Comparison of ENCODE assay signal across 10 cellular contexts in genomic region chr3:43162573-43163084, GRCh38. TPM values are rescaled to one million over a fixed set of nuclear protein-coding genes. Genes with fewer than 3 reads are reported as not detected.
A peak's percentile ranks its signal among the peaks of the same experiment; 100 is the strongest.
DNase-seq lines count a peak whose midpoint lies in the region; ATAC-seq and TF ChIP-seq lines count a peak whose summit lies in the region.
"Had no signal": no experiment of that assay in that cellular context is flagged by ENCODE, and none has a peak within 500 bp of the region (broad histone marks: within the 10 kb centered on the region; RNA-seq: fewer than 3 reads in every experiment).

No MANE protein-coding gene starts in this region.

- DNase-seq in naive thymus-derived CD8-positive, alpha-beta T cell = peak; percentile 22 to 82 (median 63)
- DNase-seq in NCI-H187 treated with DMSO at 0.1 percent for 48 hours (lab: John Stamatoyannopoulos, UW) = no peak
- no peak for DNase-seq in sigmoid colon

- 54 to 77% methylated on average over 8 of the region's 8 CpGs for WGBS in sigmoid colon, 2 donors

- intact Hi-C loops in sigmoid colon (cut with DNase I) = loop anchor here (2.0 kb wide), 1 partner anchor 340 kb away; no protein-coding TSS in a partner anchor

- H3K4me1 ChIP-seq in ACC112 (ENCODE audit: control insufficient read depth, insufficient read depth, low read length, unreplicated experiment) (peaks cover 6% of the 10 kb centered on the region), sigmoid colon (peaks cover 0 to 6% (median 0%) of the 10 kb centered on the region in 4 donors)
- H3K4me1 ChIP-seq: breast epithelium, SJSA1 had no signal

- no peak overlapping the region for H3K4me3 ChIP-seq in ACC112 (ENCODE audit: low read depth, low read length)
- no peak overlapping the region for H3K4me3 ChIP-seq in sigmoid colon
- H3K4me3 ChIP-seq: SJSA1 had no signal

- peaks cover 0 to 16% (median 16%) of the 10 kb centered on the region in 3 donors for H3K36me3 Mint-ChIP-seq in naive thymus-derived CD8-positive, alpha-beta T cell

- peak overlapping the region; percentile 96 to 100 (median 99) for H3K27ac Mint-ChIP-seq in naive thymus-derived CD8-positive, alpha-beta T cell

- H3K4me3 Mint-ChIP-seq in naive thymus-derived CD8-positive, alpha-beta T cell = peak overlapping the region; percentile 69 to 93 (median 88)

- TF ChIP-seq CTCF in VCaP (conservative IDR thresholded peaks at IDR 0.05) (no peak), sigmoid colon (IDR thresholded peaks at IDR 0.05) (no peak)

- peaks cover 14 to 40% (median 25%) of the 10 kb centered on the region in 4 donors for H3K4me1 Mint-ChIP-seq in naive thymus-derived CD8-positive, alpha-beta T cell

- no peak for TF ChIP-seq POLR2A in sigmoid colon (IDR thresholded peaks at IDR 0.05)

- H3K27me3 Mint-ChIP-seq in naive thymus-derived CD8-positive, alpha-beta T cell = no peaks in the 10 kb centered on the region

- no peak for TF ChIP-seq EP300 in sigmoid colon (IDR thresholded peaks at IDR 0.05)

- no peaks in the 10 kb centered on the region for H3K36me3 ChIP-seq in ACC112 (ENCODE audit: insufficient read depth, low read length)
- H3K36me3 ChIP-seq in sigmoid colon = no peaks in the 10 kb centered on the region
- H3K36me3 ChIP-seq: breast epithelium, SJSA1 had no signal

- H3K9me3 ChIP-seq in sigmoid colon = peaks cover 0 to 7% (median 0%) of the 10 kb centered on the region in 4 donors
- H3K9me3 ChIP-seq: SJSA1 had no signal

- H3K9me3 Mint-ChIP-seq in naive thymus-derived CD8-positive, alpha-beta T cell = peaks cover 0 to 25% (median 13%) of the 10 kb centered on the region in 9 donors

- peak overlapping the region; percentile 15 for H2AFZ ChIP-seq in ACC112 (ENCODE audit: low read length, unreplicated experiment)

- POLR2A ChIA-PET in naive thymus-derived CD8-positive, alpha-beta T cell (lab: Charles Lee) = interaction anchor here (0.5 to 4.5 kb wide), 30 partner anchors 15 to 341 kb away, joined by 3 to 54 read pairs (median 4); partner anchors contain the start of gene SNRK

- H3K79me2 ChIP-seq in ACC112 (ENCODE audit: control insufficient read depth, insufficient read depth, low read length, unreplicated experiment) = no peaks in the 10 kb centered on the region

- H3K27ac ChIP-seq in ACC112 (ENCODE audit: low read depth, low read length) (no peak overlapping the region), VCaP (peak overlapping the region; percentile 31; the same call in 1 of the 2 replicates), angular gyrus (ENCODE audit: low read depth, low read length) (peak overlapping the region; percentile 77), sigmoid colon (peak overlapping the region in 1 of 4 donors; percentile 31)
- H3K27ac ChIP-seq: breast epithelium, SJSA1 had no signal

- no peaks in the 10 kb centered on the region for H3K27me3 ChIP-seq in ACC112 (ENCODE audit: insufficient read depth, low read length)
- H3K27me3 ChIP-seq in sigmoid colon = no peaks in the 10 kb centered on the region
- H3K27me3 ChIP-seq: SJSA1 had no signal

- ATAC-seq in naive thymus-derived CD8-positive, alpha-beta T cell = peak; percentile 91 to 95
- ATAC-seq in HG03159 (IDR thresholded peaks at IDR 0.05; ENCODE audit: unreplicated experiment) (no peak), HG03520 (IDR thresholded peaks at IDR 0.05; ENCODE audit: unreplicated experiment) (no peak)

RNA-seq across cellular contexts. Expression of gene POMGNT2, which starts 56.8 kb away (rescaled TPM):
- total RNA-seq in naive thymus-derived CD8-positive, alpha-beta T cell = 1 to 10 TPM; 5.5 to 5.6 TPM
- polyA plus RNA-seq in naive thymus-derived CD8-positive, alpha-beta T cell = 10 to 100 TPM in 1 of 3 donors, 1 to 10 TPM in 2; 6.3 to 10.3 (median 7.3) TPM
- 10 to 100 TPM; 15.5 to 20.2 (median 17.2) TPM for total RNA-seq in sigmoid colon
- polyA plus RNA-seq in sigmoid colon = 1 to 10 TPM; 2.3 to 6.2 (median 3.6) TPM

Comparison
In these comparisons a context has a peak if more than half of its experiments do, and no peak if none do; other contexts are left out.
1. ATAC-seq: peak in naive thymus-derived CD8-positive, alpha-beta T cell (2 of 2); none in HG03159 (single experiment) and HG03520 (single experiment).
2. DNase-seq: peak in naive thymus-derived CD8-positive, alpha-beta T cell (10 of 10); none in NCI-H187 treated with DMSO at 0.1 percent for 48 hours (single experiment) and sigmoid colon (single experiment).